In genomic region chr12:122560138-122560537, GRCh38 we compare ENCODE assay signal across 24 cellular contexts. TPM values are rescaled to one million over a fixed set of nuclear protein-coding genes. Genes with fewer than 3 reads are reported as not detected.
A peak's percentile ranks its signal among the peaks of the same experiment; 100 is the strongest.
DNase-seq lines count a peak whose midpoint lies in the region; ATAC-seq, FAIRE-seq and TF ChIP-seq lines count a peak whose summit lies in the region.
"Had no signal": no experiment of that assay in that cellular context is flagged by ENCODE, and none has a peak within 500 bp of the region (broad histone marks: within the 10 kb centered on the region; RNA-seq: fewer than 3 reads in every experiment).

No MANE protein-coding gene starts in this region.

- no peaks in the 10 kb centered on the region for H3K9me2 ChIP-seq in OCI-LY1 (ENCODE audit: low read depth, low read length)

- H3K27me3 ChIP-seq in OCI-LY1 (ENCODE audit: insufficient read depth, low read length) (no peaks in the 10 kb centered on the region), breast epithelium (no peaks in the 10 kb centered on the region)

- no peaks in the 10 kb centered on the region for H3K79me2 ChIP-seq in OCI-LY1 (ENCODE audit: insufficient read depth, low read length)

- H2AFZ ChIP-seq in OCI-LY1 (ENCODE audit: low read length) = no peak overlapping the region

- peaks cover 6% of the 10 kb centered on the region for H3K4me1 Mint-ChIP-seq in activated T-cell treated with anti-CD3 and anti-CD28 coated beads, Interleukin-2, amount 50 U/mL, for 24 hours (ENCODE audit: low read depth)
- no peaks in the 10 kb centered on the region for H3K4me1 Mint-ChIP-seq in activated T-cell treated with anti-CD3 and anti-CD28 coated beads, Interleukin-2, amount 50 U/mL, for 4 hours (ENCODE audit: low read depth)
- H3K4me1 Mint-ChIP-seq in memory B cell (peaks cover 18% of the 10 kb centered on the region), mesothelial cell of epicardium (no peaks in the 10 kb centered on the region)
- H3K4me1 Mint-ChIP-seq: CD4-positive, CD25-positive, alpha-beta regulatory T cell had no signal

- intact Hi-C loops in breast epithelium (cut with DNase I; ENCODE audit: low total_unique reads) = no loop called here

- TF ChIP-seq CTCF in OCI-LY1 (IDR thresholded peaks at IDR 0.05; ENCODE audit: low read length) (no peak), mesothelial cell of epicardium (IDR thresholded peaks at IDR 0.05; ENCODE audit: unreplicated experiment) (no peak), breast epithelium (IDR thresholded peaks at IDR 0.05) (no peak)

- TF ChIP-seq POLR2A in GM12891 (IDR thresholded peaks at IDR 0.05; ENCODE audit: low read depth, low read length) (no peak), breast epithelium (IDR thresholded peaks at IDR 0.05) (no peak)

- H3K4me1 ChIP-seq in OCI-LY1 (ENCODE audit: insufficient read depth, low read length, severe bottlenecking) (peaks cover 7% of the 10 kb centered on the region), breast epithelium (no peaks in the 10 kb centered on the region)

- peak; percentile 38 for FAIRE-seq in GM12891 (lab: Jason Lieb, UNC)
- FAIRE-seq in RCC 7860 (lab: Jason Lieb, UNC) = no peak
- FAIRE-seq: GM12878, GM18507, H1 had no signal

- H3K27me3 Mint-ChIP-seq in activated T-cell treated with anti-CD3 and anti-CD28 coated beads, Interleukin-2, amount 50 U/mL, for 24 hours = no peaks in the 10 kb centered on the region
- no peaks in the 10 kb centered on the region for H3K27me3 Mint-ChIP-seq in activated T-cell treated with anti-CD3 and anti-CD28 coated beads, Interleukin-2, amount 50 U/mL, for 4 hours (ENCODE audit: low read depth)
- H3K27me3 Mint-ChIP-seq in memory B cell (no peaks in the 10 kb centered on the region), mesothelial cell of epicardium (ENCODE audit: low read depth) (no peaks in the 10 kb centered on the region)
- H3K27me3 Mint-ChIP-seq: CD4-positive, CD25-positive, alpha-beta regulatory T cell had no signal

- H3K9ac ChIP-seq in OCI-LY1 (ENCODE audit: low read length) = no peak overlapping the region

- no peak for DNase-seq in activated T-cell treated with anti-CD3 and anti-CD28 coated beads, Interleukin-2, amount 50 U/mL, for 24 hours
- DNase-seq in activated T-cell treated with anti-CD3 and anti-CD28 coated beads, Interleukin-2, amount 50 U/mL, for 4 hours = no peak
- DNase-seq in GM12891 (ENCODE audit: insufficient read length, low spot score) (no peak), memory B cell (ENCODE audit: low spot score in 2 of 2) (no peak), mesothelial cell of epicardium (ENCODE audit: low spot score in 2 of 2, unreplicated experiment in 2 of 2) (no peak), RCC 7860 (ENCODE audit: low spot score) (no peak), breast epithelium (ENCODE audit: low spot score in 2 of 2) (no peak)
- DNase-seq: CD4-positive, CD25-positive, alpha-beta regulatory T cell; KG1; NCI-H1105 treated with DMSO at 0.1 percent for 48 hours; NCI-H1694; NCI-H2081 treated with DMSO at 0.1 percent for 48 hours; NCI-H2171 treated with DMSO at 0.1 percent for 48 hours; NCI-H524 treated with DMSO at 0.1 percent for 48 hours; NCI-H82; PC-3; RPMI8226; SHP77 had no signal

- no peak overlapping the region for H3K4me3 Mint-ChIP-seq in activated T-cell treated with anti-CD3 and anti-CD28 coated beads, Interleukin-2, amount 50 U/mL, for 24 hours
- H3K4me3 Mint-ChIP-seq in activated T-cell treated with anti-CD3 and anti-CD28 coated beads, Interleukin-2, amount 50 U/mL, for 4 hours = no peak overlapping the region
- H3K4me3 Mint-ChIP-seq in memory B cell (peak overlapping the region; percentile 53), mesothelial cell of epicardium (no peak overlapping the region)
- H3K4me3 Mint-ChIP-seq: CD4-positive, CD25-positive, alpha-beta regulatory T cell had no signal

- H3K9me3 ChIP-seq in OCI-LY1 (ENCODE audit: low read length) (no peaks in the 10 kb centered on the region), breast epithelium (no peaks in the 10 kb centered on the region)

- peak overlapping the region; percentile 5 for H3K27ac Mint-ChIP-seq in activated T-cell treated with anti-CD3 and anti-CD28 coated beads, Interleukin-2, amount 50 U/mL, for 24 hours
- H3K27ac Mint-ChIP-seq in memory B cell (peak overlapping the region; percentile 91), mesothelial cell of epicardium (no peak overlapping the region)
- H3K27ac Mint-ChIP-seq: CD4-positive, CD25-positive, alpha-beta regulatory T cell had no signal

- H4K20me1 ChIP-seq in OCI-LY1 (ENCODE audit: insufficient read depth, low read length) = no peaks in the 10 kb centered on the region

- no peak for ATAC-seq in activated T-cell treated with anti-CD3 and anti-CD28 coated beads, Interleukin-2, amount 50 U/mL, for 4 hours
- no peak for ATAC-seq in memory B cell (ENCODE audit: low read depth)
- ATAC-seq: GM12878, HCT116, PC-3 had no signal

- H3K27ac ChIP-seq in OCI-LY1 (ENCODE audit: low read depth, low read length, poor library complexity, severe bottlenecking) (peak overlapping the region; percentile 28), breast epithelium (no peak overlapping the region)
- H3K27ac ChIP-seq: SK-N-MC had no signal

- H3K36me3 ChIP-seq in OCI-LY1 (ENCODE audit: insufficient read depth, low read length) (peaks cover 88% of the 10 kb centered on the region), breast epithelium (no peaks in the 10 kb centered on the region)

- no peaks in the 10 kb centered on the region for H3F3A ChIP-seq in OCI-LY1 (ENCODE audit: insufficient read depth, low read length)

- no peak overlapping the region for H3K4me2 ChIP-seq in OCI-LY1 (ENCODE audit: low read length)

- H3K36me3 Mint-ChIP-seq in activated T-cell treated with anti-CD3 and anti-CD28 coated beads, Interleukin-2, amount 50 U/mL, for 24 hours (ENCODE audit: low read depth) = peaks cover 87% of the 10 kb centered on the region
- H3K36me3 Mint-ChIP-seq in activated T-cell treated with anti-CD3 and anti-CD28 coated beads, Interleukin-2, amount 50 U/mL, for 4 hours (ENCODE audit: insufficient read depth) = peaks cover 24% of the 10 kb centered on the region
- H3K36me3 Mint-ChIP-seq in memory B cell (peaks cover 10% of the 10 kb centered on the region), mesothelial cell of epicardium (peaks cover 28% of the 10 kb centered on the region)

- H3K4me3 ChIP-seq in OCI-LY1 (ENCODE audit: low read depth, low read length, poor library complexity, severe bottlenecking) (no peak overlapping the region), breast epithelium (no peak overlapping the region)
- H3K4me3 ChIP-seq: GM12878, SK-N-MC had no signal

- H3K9me3 Mint-ChIP-seq in activated T-cell treated with anti-CD3 and anti-CD28 coated beads, Interleukin-2, amount 50 U/mL, for 24 hours = no peaks in the 10 kb centered on the region
- no peaks in the 10 kb centered on the region for H3K9me3 Mint-ChIP-seq in activated T-cell treated with anti-CD3 and anti-CD28 coated beads, Interleukin-2, amount 50 U/mL, for 4 hours
- H3K9me3 Mint-ChIP-seq in memory B cell (peaks cover 2% of the 10 kb centered on the region), mesothelial cell of epicardium (peaks cover 8% of the 10 kb centered on the region)

TF ChIP-seq in GM12891, 5 proteins besides CTCF, POLR2A, EP300 and RAD21:
- no peak for TF ChIP-seq PAX5 (IDR thresholded peaks at IDR 0.05; ENCODE audit: insufficient read depth, low read length, severe bottlenecking)
- TF ChIP-seq TAF1 (IDR thresholded peaks at IDR 0.05; ENCODE audit: low read depth, low read length) = no peak
- TF ChIP-seq SPI1 (IDR thresholded peaks at IDR 0.05; ENCODE audit: low read depth, low read length) = no peak
- no peak for TF ChIP-seq POLR2AphosphoS5 (IDR thresholded peaks at IDR 0.05; ENCODE audit: low read depth, low read length)
- peak; percentile 29; the same call in 1 of the 2 replicates for TF ChIP-seq POU2F2 (IDR thresholded peaks at IDR 0.05; ENCODE audit: low read depth, low read length)

RNA-seq across cellular contexts. Expression of gene KNTC1, which starts 33.1 kb away (rescaled TPM):
- total RNA-seq in activated T-cell treated with anti-CD3 and anti-CD28 coated beads, Interleukin-2, amount 50 U/mL, for 4 hours = 10 to 100 TPM; 54.7 to 62.7 (median 57.8) TPM
- 26.2 TPM for polyA plus RNA-seq in GM12891 (2012; ENCODE audit: low read depth, missing spikeins)
- 43.1 to 47.8 TPM (median 43.6 TPM) in 3 replicates for total RNA-seq in mesothelial cell of epicardium
- 10 to 100 TPM; 15.5 to 36.0 (median 18.0) TPM for total RNA-seq in breast epithelium

RNA-seq across cellular contexts. Expression of gene RSRC2, which starts 33.4 kb away (rescaled TPM):
- total RNA-seq in activated T-cell treated with anti-CD3 and anti-CD28 coated beads, Interleukin-2, amount 50 U/mL, for 4 hours = 10 to 100 TPM; 84.7 to 97.3 (median 90.7) TPM
- polyA plus RNA-seq in GM12891 (2012; ENCODE audit: low read depth, missing spikeins) = 69.1 TPM
- total RNA-seq in mesothelial cell of epicardium = 124 to 131 TPM (median 131 TPM) in 3 replicates
- 100 to 1,000 TPM in 2 of 3 donors, 10 to 100 TPM in 1; 85.5 to 122 (median 112) TPM for total RNA-seq in breast epithelium

RNA-seq across cellular contexts. Expression of gene ZCCHC8, which starts 59.4 kb away (rescaled TPM):
- 10 to 100 TPM; 27.2 to 33.5 (median 29.7) TPM for total RNA-seq in activated T-cell treated with anti-CD3 and anti-CD28 coated beads, Interleukin-2, amount 50 U/mL, for 4 hours
- 14.0 TPM for polyA plus RNA-seq in GM12891 (2012; ENCODE audit: low read depth, missing spikeins)
- total RNA-seq in mesothelial cell of epicardium = 27.2 to 28.6 TPM (median 28.4 TPM) in 3 replicates
- total RNA-seq in breast epithelium = 10 to 100 TPM; 16.8 to 42.0 (median 30.8) TPM
